ENCODE assay signal across 8 cellular contexts in the genomic region with DNA sequence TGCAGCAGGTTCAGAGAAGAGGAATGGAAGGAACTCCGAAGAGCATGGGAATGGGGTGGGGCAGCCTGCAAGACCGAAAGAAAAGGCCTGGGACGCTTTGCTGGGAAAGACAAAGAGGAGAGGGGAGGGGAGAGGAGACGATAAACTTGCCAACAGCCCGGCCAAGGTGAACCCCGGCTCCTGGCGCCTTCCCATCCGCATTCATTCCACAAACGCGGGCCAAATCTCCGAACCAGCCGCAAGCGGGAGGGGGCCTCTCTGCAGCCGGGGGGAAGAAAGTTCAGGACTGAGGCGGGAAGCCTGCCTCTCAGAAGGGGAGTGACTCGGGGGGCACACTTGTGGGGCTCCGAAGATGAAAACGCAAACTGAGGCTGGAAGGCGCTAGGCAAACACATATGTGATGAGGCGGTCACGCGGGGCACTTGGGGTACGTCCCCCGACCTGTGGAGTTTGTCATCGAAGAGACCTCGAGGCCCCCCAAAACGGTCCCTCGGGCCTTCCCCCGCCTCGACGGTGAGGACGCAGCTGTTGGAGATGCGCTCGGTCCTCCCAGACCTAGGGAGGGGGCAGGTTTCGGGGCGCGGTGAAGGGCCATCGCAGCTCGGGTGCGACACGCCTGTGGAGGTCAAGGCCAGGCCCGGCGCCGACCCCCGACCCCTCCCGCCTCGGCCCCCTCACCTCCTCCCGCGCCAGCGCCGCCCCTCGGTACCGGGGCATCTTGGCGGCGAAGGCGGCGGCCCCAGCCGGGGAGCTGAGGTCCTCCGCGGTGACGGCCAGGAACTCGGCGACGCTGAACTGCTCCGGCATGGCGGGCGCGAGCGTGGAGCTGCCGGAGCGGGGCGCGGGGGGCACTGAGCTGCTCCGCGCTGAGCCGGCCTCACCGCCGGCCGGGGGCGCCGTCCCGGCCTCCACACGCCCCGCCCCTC. TPM values are rescaled to one million over a fixed set of nuclear protein-coding genes. Genes with fewer than 3 reads are reported as not detected.
DNase-seq lines count a peak whose midpoint lies in the region; ATAC-seq and TF ChIP-seq lines count a peak whose summit lies in the region.

A gene (minus strand): TSS at position 853 of the 926 bp plus-strand sequence. CDS start 46 bp downstream, at position 807.

- H3K9me3 ChIP-seq in cardiac muscle cell (ENCODE audit: low read depth) (no peaks in the 10 kb centered on the region), ovary (no peaks in the 10 kb centered on the region)

- no peak for TF ChIP-seq EP300 in ovary (IDR thresholded peaks at IDR 0.05)

- peak within 1 kb of the TSS; percentile 50 to 85 (median 60) for H3K27ac Mint-ChIP-seq in IgD-negative memory B cell
- H3K27ac Mint-ChIP-seq in activated naive CD4-positive, alpha-beta T cell treated with anti-CD3 and anti-CD28 coated beads, Interleukin-2, amount 50 U/mL, for 24 hours: peak within 1 kb of the TSS; percentile 79

- peak within 1 kb of the TSS; percentile 70 for H3K4me3 ChIP-seq in cardiac muscle cell
- peak within 1 kb of the TSS; percentile 95 for H3K4me3 ChIP-seq in ovary

- WGBS in ovary, 3 donors: 0% methylated on average over 69 to 84 of the region's 84 CpGs

- intact Hi-C loops in ovary (cut with DNase I): loop anchor here in 2 of 4 donors (5.0 to 10.0 kb wide), 2 partner anchors 41 to 59 kb away; a partner anchor contains a TSS

- TF ChIP-seq CTCF in cardiac muscle cell (IDR thresholded peaks at IDR 0.05; ENCODE audit: low read depth, low read length): peak; percentile 8
- TF ChIP-seq CTCF in ovary (IDR thresholded peaks at IDR 0.05): no peak

- TF ChIP-seq POLR2A in ovary (IDR thresholded peaks at IDR 0.05): peak; percentile 64

- peak within 1 kb of the TSS; percentile 81 for H3K27ac ChIP-seq in cardiac muscle cell
- peak within 1 kb of the TSS; percentile 90 to 98 for H3K27ac ChIP-seq in ovary

- no peaks in the 10 kb centered on the region for H3K9me3 Mint-ChIP-seq in IgD-negative memory B cell
- no peaks in the 10 kb centered on the region for H3K9me3 Mint-ChIP-seq in activated naive CD4-positive, alpha-beta T cell treated with anti-CD3 and anti-CD28 coated beads, Interleukin-2, amount 50 U/mL, for 24 hours

- H3K4me1 Mint-ChIP-seq in IgD-negative memory B cell: peaks cover 16 to 21% (median 20%) of the 10 kb centered on the region in 3 donors
- H3K4me1 Mint-ChIP-seq in activated naive CD4-positive, alpha-beta T cell treated with anti-CD3 and anti-CD28 coated beads, Interleukin-2, amount 50 U/mL, for 24 hours: peaks cover 13% of the 10 kb centered on the region

- no peaks in the 10 kb centered on the region for H3K27me3 ChIP-seq in cardiac muscle cell
- H3K27me3 ChIP-seq in ovary: no peaks in the 10 kb centered on the region

- H3K4me3 Mint-ChIP-seq in IgD-negative memory B cell: peak within 1 kb of the TSS; percentile 78 to 98 (median 90)
- peak within 1 kb of the TSS; percentile 92 for H3K4me3 Mint-ChIP-seq in activated naive CD4-positive, alpha-beta T cell treated with anti-CD3 and anti-CD28 coated beads, Interleukin-2, amount 50 U/mL, for 24 hours

- H3K36me3 ChIP-seq in cardiac muscle cell (no peaks in the 10 kb centered on the region), ovary (no peaks in the 10 kb centered on the region)

- no peak for ATAC-seq in GM21717 (IDR thresholded peaks at IDR 0.05; ENCODE audit: unreplicated experiment)
- no peak for ATAC-seq in GM19452 (IDR thresholded peaks at IDR 0.05; ENCODE audit: unreplicated experiment)

- peaks cover 9% of the 10 kb centered on the region for H3K27me3 Mint-ChIP-seq in IgD-negative memory B cell
- H3K27me3 Mint-ChIP-seq in activated naive CD4-positive, alpha-beta T cell treated with anti-CD3 and anti-CD28 coated beads, Interleukin-2, amount 50 U/mL, for 24 hours: peaks cover 6% of the 10 kb centered on the region

- no peaks in the 10 kb centered on the region for H3K36me3 Mint-ChIP-seq in IgD-negative memory B cell
- no peaks in the 10 kb centered on the region for H3K36me3 Mint-ChIP-seq in activated naive CD4-positive, alpha-beta T cell treated with anti-CD3 and anti-CD28 coated beads, Interleukin-2, amount 50 U/mL, for 24 hours

- DNase-seq in ELR (ENCODE audit: low read depth) (peak; percentile 39), cardiac muscle cell (ENCODE audit: low read depth in 1 of 2, low spot score in 1 of 2) (peak; percentile 63 to 76), ovary (peak; percentile 76 to 87 (median 83)), SW480 (ENCODE audit: low spot score) (no peak)

- H3K4me1 ChIP-seq in cardiac muscle cell (ENCODE audit: low read depth) (peaks cover 37% of the 10 kb centered on the region), ovary (ENCODE audit: insufficient read depth) (peaks cover 9% of the 10 kb centered on the region)

RNA-seq across cellular contexts. Expression of the gene that starts here (rescaled TPM):
- 0.66 TPM for polyA plus RNA-seq in IgD-negative memory B cell
- total RNA-seq in cardiac muscle cell: 71.1 and 157 TPM in 2 replicates
- polyA plus RNA-seq in cardiac muscle cell: 62.0 and 72.3 TPM in 2 replicates
- 100 to 1,000 TPM in 3 of 7 donors, 10 to 100 TPM in 4; 37.3 to 147 (median 98.7) TPM for total RNA-seq in ovary
- 10 to 100 TPM; 44.1 to 68.2 TPM for polyA plus RNA-seq in ovary

Comparison
In these comparisons a context has a peak if more than half of its experiments do, and no peak if none do; other contexts are left out.
1. RNA of the gene that starts here (polyA plus RNA-seq): 44.1 to 68.2 TPM in ovary and 62.0 to 72.3 TPM in cardiac muscle cell; 0.66 TPM in IgD-negative memory B cell (single experiment); every median in the first group is over 10 times any median in the second.